ENCODE assay signal across 9 cellular contexts in genomic region chr3:112086018-112086854, GRCh38. TPM values are rescaled to one million over a fixed set of nuclear protein-coding genes. Genes with fewer than 3 reads are reported as not detected.
A peak's percentile ranks its signal among the peaks of the same experiment; 100 is the strongest.
DNase-seq lines count a peak whose midpoint lies in the region; TF ChIP-seq lines count a peak whose summit lies in the region.
"Had no signal": no experiment of that assay in that cellular context is flagged by ENCODE, and none has a peak within 500 bp of the region (broad histone marks: within the 10 kb centered on the region; RNA-seq: fewer than 3 reads in every experiment).

Gene C3orf52 (plus strand): TSS chr3:112086389. CDS start chr3:112086408, 19 bp downstream.

- H3K27me3 ChIP-seq in CD8-positive, alpha-beta memory T cell (ENCODE audit: insufficient read depth, low read length, poor library complexity, severe bottlenecking) = no peaks in the 10 kb centered on the region
- H3K27me3 ChIP-seq in HL-60 (ENCODE audit: insufficient read depth, poor library complexity, severe bottlenecking) = peaks cover 35% of the 10 kb centered on the region
- peaks cover 24% of the 10 kb centered on the region for H3K27me3 ChIP-seq in neural cell (ENCODE audit: insufficient read depth, low read depth, low read length)
- H3K27me3 ChIP-seq in subcutaneous abdominal adipose tissue (ENCODE audit: control insufficient read depth in 5 of 5, insufficient read depth in 4 of 5, low read length in 5 of 5) = peaks cover 0 to 7% (median 2%) of the 10 kb centered on the region in 5 donors

- CTCF ChIA-PET in CD8-positive, alpha-beta memory T cell (lab: Charles Lee) = no interaction called here

- no peak for TF ChIP-seq CTCF in GM20000 (IDR thresholded peaks at IDR 0.05; ENCODE audit: extremely low read depth, missing control alignments)
- no peak for TF ChIP-seq CTCF in HL-60 (IDR thresholded peaks at IDR 0.05; ENCODE audit: insufficient read depth, low read length)
- TF ChIP-seq CTCF in foreskin fibroblast (IDR thresholded peaks at IDR 0.05; ENCODE audit: low read depth, low read length) = no peak
- no peak for TF ChIP-seq CTCF in neural cell (IDR thresholded peaks at IDR 0.05; ENCODE audit: poor library complexity, severe bottlenecking)

- no peaks in the 10 kb centered on the region for H3K36me3 ChIP-seq in CD8-positive, alpha-beta memory T cell (ENCODE audit: insufficient read depth, low read length)
- H3K36me3 ChIP-seq in neural cell (ENCODE audit: insufficient read depth, low read length) = no peaks in the 10 kb centered on the region
- no peaks in the 10 kb centered on the region for H3K36me3 ChIP-seq in subcutaneous abdominal adipose tissue (ENCODE audit: control insufficient read depth in 5 of 5, insufficient read depth in 5 of 5, low read length in 5 of 5)

- peak within 1 kb of the TSS in 4 of 8 donors; percentile 40 to 72 (median 60) for H3K27ac Mint-ChIP-seq in CD8-positive, alpha-beta memory T cell

- no peak for TF ChIP-seq RAD21 in neural cell (conservative IDR thresholded peaks at IDR 0.05)

- H3K9me3 Mint-ChIP-seq in CD8-positive, alpha-beta memory T cell = no peaks in the 10 kb centered on the region

- H3F3A ChIP-seq in neural cell (ENCODE audit: insufficient read depth, low read length, poor library complexity, severe bottlenecking) = no peaks in the 10 kb centered on the region

- peaks cover 10 to 27% (median 26%) of the 10 kb centered on the region in 3 donors for H3K4me1 Mint-ChIP-seq in CD8-positive, alpha-beta memory T cell

- H3K27ac ChIP-seq in CD8-positive, alpha-beta memory T cell (ENCODE audit: low read depth, low read length) = no peak within 1 kb of the TSS
- H3K27ac ChIP-seq in HL-60 (replicated peaks) (no peak within 1 kb of the TSS), neural cell (ENCODE audit: low read length) (no peak within 1 kb of the TSS), subcutaneous abdominal adipose tissue (ENCODE audit: low read depth, low read length) (no peak within 1 kb of the TSS)
- H3K27ac ChIP-seq: SK-N-MC had no signal

- DNase-seq in CD8-positive, alpha-beta memory T cell = peak; percentile 38 to 64 (median 47)
- DNase-seq in GM20000 (ENCODE audit: low spot score) (peak; percentile 86), HL-60 (ENCODE audit: low read depth in 1 of 2, low spot score in 1 of 2) (peak; percentile 8 to 25), RPMI8226 (peak; percentile 63), activated gamma-delta T cell treated with Interleukin-2 at 50 U/mL for 16 hours (peak; percentile 36), foreskin fibroblast (peak; percentile 64 to 89)

- H3K9ac ChIP-seq in neural cell (ENCODE audit: low read length) = no peak within 1 kb of the TSS
- peak within 1 kb of the TSS in 4 of 5 donors; percentile 51 to 81 (median 57) for H3K9ac ChIP-seq in subcutaneous abdominal adipose tissue (ENCODE audit: low read length in 5 of 5)

- no peaks in the 10 kb centered on the region for H3K9me3 ChIP-seq in CD8-positive, alpha-beta memory T cell (ENCODE audit: low read length)
- H3K9me3 ChIP-seq in neural cell (ENCODE audit: low read length) (no peaks in the 10 kb centered on the region), subcutaneous abdominal adipose tissue (ENCODE audit: control insufficient read depth in 5 of 5, low read length in 5 of 5) (no peaks in the 10 kb centered on the region)

- H3K27me3 Mint-ChIP-seq in CD8-positive, alpha-beta memory T cell = peaks cover 17 to 22% of the 10 kb centered on the region in 2 donors

- no peaks in the 10 kb centered on the region for H3K79me2 ChIP-seq in neural cell (replicated peaks; ENCODE audit: insufficient read depth, low read length)

- H2AFZ ChIP-seq in neural cell (ENCODE audit: low read depth, low read length) = no peak within 1 kb of the TSS

- H3K4me3 Mint-ChIP-seq in CD8-positive, alpha-beta memory T cell = peak within 1 kb of the TSS; percentile 74 to 89 (median 82)

- no peak for TF ChIP-seq EP300 in neural cell (conservative IDR thresholded peaks at IDR 0.05; ENCODE audit: poor library complexity, severe bottlenecking)

- no peaks in the 10 kb centered on the region for H3K9me2 ChIP-seq in neural cell (ENCODE audit: insufficient read depth, low read length)

- POLR2A ChIA-PET in CD8-positive, alpha-beta memory T cell (lab: Charles Lee) = interaction anchor here (0.5 kb wide), 1 partner anchor 31 kb away, joined by 4 read pairs; no protein-coding TSS in a partner anchor

- peak within 1 kb of the TSS; percentile 53 for H3K4me3 ChIP-seq in CD8-positive, alpha-beta memory T cell (ENCODE audit: low read length)
- peak within 1 kb of the TSS; percentile 37 for H3K4me3 ChIP-seq in HL-60 (replicated peaks; ENCODE audit: insufficient read depth, low read length)
- peak within 1 kb of the TSS; percentile 65 to 74 for H3K4me3 ChIP-seq in foreskin fibroblast (ENCODE audit: low read depth in 1 of 2, low read length in 2 of 2)
- H3K4me3 ChIP-seq in neural cell (ENCODE audit: low read length) = peak within 1 kb of the TSS; percentile 71
- H3K4me3 ChIP-seq in subcutaneous abdominal adipose tissue (ENCODE audit: low read depth in 1 of 5, low read length in 5 of 5) = peak within 1 kb of the TSS; percentile 64 to 74 (median 70)
- H3K4me3 ChIP-seq: SK-N-MC had no signal

- peaks cover 10% of the 10 kb centered on the region for H3K4me1 ChIP-seq in CD8-positive, alpha-beta memory T cell (ENCODE audit: insufficient read depth, low read length)
- peaks cover 1 to 19% (median 14%) of the 10 kb centered on the region in 5 donors for H3K4me1 ChIP-seq in subcutaneous abdominal adipose tissue (ENCODE audit: control insufficient read depth in 5 of 5, insufficient read depth in 5 of 5, low read length in 5 of 5)

- no peaks in the 10 kb centered on the region for H3K36me3 Mint-ChIP-seq in CD8-positive, alpha-beta memory T cell

- peak within 1 kb of the TSS; percentile 44 for H3K4me2 ChIP-seq in neural cell (ENCODE audit: low read length)

- H4K20me1 ChIP-seq in neural cell (ENCODE audit: insufficient read depth) = no peaks in the 10 kb centered on the region

TF ChIP-seq in neural cell, 6 proteins besides CTCF, POLR2A, EP300 and RAD21:
- no peak for TF ChIP-seq EZH2 (IDR thresholded peaks at IDR 0.05; ENCODE audit: borderline replicate concordance, insufficient read depth, low read length, poor library complexity, severe bottlenecking)
- peak; percentile 9 for TF ChIP-seq POLR2AphosphoS5 (IDR thresholded peaks at IDR 0.05)
- TF ChIP-seq MXI1 (conservative IDR thresholded peaks at IDR 0.05; ENCODE audit: poor library complexity, severe bottlenecking) = peak; percentile 52
- no peak for TF ChIP-seq SMC3 (conservative IDR thresholded peaks at IDR 0.05; ENCODE audit: poor library complexity)
TF ChIP-seq in neural cell: peak in this region for 2.

RNA-seq across cellular contexts. Expression of gene C3orf52, which starts in this region (rescaled TPM):
- total RNA-seq in CD8-positive, alpha-beta memory T cell = 1 to 10 TPM; 2.8 to 3.4 TPM
- 0.12 TPM for polyA plus RNA-seq in CD8-positive, alpha-beta memory T cell
- 0.21 TPM in 1 of 2 replicates, not detected in the other for polyA plus RNA-seq in neural cell
- 0.24 TPM in 1 of 2 replicates, not detected in the other for polyA minus RNA-seq in neural cell

Comparison
In these comparisons a context has a peak if more than half of its experiments do, and no peak if none do; other contexts are left out.
1. DNase-seq: peak in every context shown above with its lines; median percentile 86 in GM20000; 76 in foreskin fibroblast; 63 in RPMI8226; 47 in CD8-positive, alpha-beta memory T cell; 36 in activated gamma-delta T cell treated with Interleukin-2 at 50 U/mL for 16 hours; 16 in HL-60.